ENCODE assay signal across 13 cellular contexts in genomic region chr2:96233880-96234316, GRCh38. TPM values are rescaled to one million over a fixed set of nuclear protein-coding genes. Genes with fewer than 3 reads are reported as not detected.
DNase-seq lines count a peak whose midpoint lies in the region; ATAC-seq, FAIRE-seq and TF ChIP-seq lines count a peak whose summit lies in the region.
"Had no signal": no experiment of that assay in that cellular context is flagged by ENCODE, and none has a peak within 500 bp of the region (broad histone marks: within the 10 kb centered on the region; RNA-seq: fewer than 3 reads in every experiment).

No MANE protein-coding gene starts in this region.

- ATAC-seq in GM21528 (IDR thresholded peaks at IDR 0.05; ENCODE audit: low FRiP score, unreplicated experiment) (peak; percentile 80), HG03432 (IDR thresholded peaks at IDR 0.05; ENCODE audit: unreplicated experiment) (peak; percentile 95), upper lobe of left lung (ENCODE audit: low FRiP score in 2 of 2) (no peak)
- ATAC-seq: heart left ventricle; natural killer cell treated with Interleukin-12 subunit alpha and Interleukin-12 subunit beta and Interleukin-15 and Interleukin-18, amount 100 ng/mL, for 72 hours had no signal

- no peak overlapping the region for H3K4me3 ChIP-seq in endothelial cell of umbilical vein (replicated peaks in 1 of 3; ENCODE audit: insufficient read depth in 1 of 3, low read depth in 1 of 3, low read length in 3 of 3)
- no peak overlapping the region for H3K4me3 ChIP-seq in tibial artery
- H3K4me3 ChIP-seq in upper lobe of left lung: no peak overlapping the region
- H3K4me3 ChIP-seq: heart left ventricle, PC-9 had no signal

- no TSS peak for BruUV-seq in endothelial cell of umbilical vein (replicated peaks; lab: Mats Ljungman, UMichigan)

- peak; percentile 58 for DNase-seq in GM18507 (ENCODE audit: extremely low spot score, insufficient read length, low read depth)
- no peak for DNase-seq in endothelial cell of umbilical vein (ENCODE audit: low read depth, low spot score)
- no peak for DNase-seq in NCI-H2196 (lab: John Stamatoyannopoulos, UW; ENCODE audit: unreplicated experiment)
- no peak for DNase-seq in tibial artery
- no peak for DNase-seq in NCI-H510A (lab: John Stamatoyannopoulos, UW)
- no peak for DNase-seq in upper lobe of left lung
- DNase-seq: EL, heart left ventricle, IMR-90, PC-9 had no signal

- no peak for TF ChIP-seq EP300 in upper lobe of left lung (IDR thresholded peaks at IDR 0.05)

- H3K36me3 ChIP-seq in endothelial cell of umbilical vein (ENCODE audit: control insufficient read depth in 2 of 2, extremely low read depth in 1 of 2, insufficient read depth in 2 of 2, low read length in 2 of 2) (no peaks in the 10 kb centered on the region), tibial artery (no peaks in the 10 kb centered on the region), upper lobe of left lung (no peaks in the 10 kb centered on the region)
- H3K36me3 ChIP-seq: heart left ventricle had no signal

- no peak overlapping the region for H3K4me2 ChIP-seq in endothelial cell of umbilical vein (ENCODE audit: insufficient read depth, low read length)
- H3K4me2 ChIP-seq: PC-9 had no signal

- H3K4me1 ChIP-seq in endothelial cell of umbilical vein (ENCODE audit: control insufficient read depth, extremely low read depth, insufficient read depth, low read length): no peaks in the 10 kb centered on the region
- no peaks in the 10 kb centered on the region for H3K4me1 ChIP-seq in tibial artery
- H3K4me1 ChIP-seq in upper lobe of left lung: no peaks in the 10 kb centered on the region

- TF ChIP-seq POLR2A in endothelial cell of umbilical vein (IDR thresholded peaks at IDR 0.05; ENCODE audit: low read depth, low read length) (no peak), upper lobe of left lung (IDR thresholded peaks at IDR 0.05) (no peak)

- intact Hi-C loops in endothelial cell of umbilical vein (cut with micrococcal nuclease): no loop called here
- intact Hi-C loops in tibial artery (cut with DNase I; ENCODE audit: low total_unique reads): no loop called here

- CTCF ChIA-PET in endothelial cell of umbilical vein (lab: Charles Lee): interaction anchor here (1.1 to 1.5 kb wide), 2 partner anchors 11 to 31 kb away, joined by 4 to 5 read pairs; no protein-coding TSS in a partner anchor

- H2AFZ ChIP-seq in endothelial cell of umbilical vein (ENCODE audit: low read depth, low read length): no peak overlapping the region
- H2AFZ ChIP-seq: PC-9 had no signal

- H3K27ac ChIP-seq in endothelial cell of umbilical vein (ENCODE audit: insufficient read depth, low read depth, low read length) (no peak overlapping the region), tibial artery (no peak overlapping the region), upper lobe of left lung (no peak overlapping the region)
- H3K27ac ChIP-seq: heart left ventricle, PC-9 had no signal

- H3K27me3 ChIP-seq in endothelial cell of umbilical vein (ENCODE audit: control insufficient read depth in 2 of 2, insufficient read depth in 2 of 2, low read length in 2 of 2): no peaks in the 10 kb centered on the region
- H3K27me3 ChIP-seq in tibial artery: no peaks in the 10 kb centered on the region
- H3K27me3 ChIP-seq in upper lobe of left lung: no peaks in the 10 kb centered on the region
- H3K27me3 ChIP-seq: heart left ventricle had no signal

- dilution Hi-C loops in endothelial cell of umbilical vein (cut with MboI; ENCODE audit: extremely low pct_ligation_motif_present, low sequenced_read_pairs): no loop called here

- POLR2A ChIA-PET in endothelial cell of umbilical vein (lab: Charles Lee): no interaction called here

- TF ChIP-seq CTCF in endothelial cell of umbilical vein (IDR thresholded peaks at IDR 0.05; ENCODE audit: extremely low read depth in 1 of 2, insufficient read depth in 1 of 2, low read depth in 1 of 2, low read length in 2 of 2) (no peak), tibial artery (IDR thresholded peaks at IDR 0.05) (no peak), upper lobe of left lung (IDR thresholded peaks at IDR 0.05) (no peak)

- FAIRE-seq in GM18507 (lab: Jason Lieb, UNC) (peak; percentile 88), endothelial cell of umbilical vein (lab: Jason Lieb, UNC) (peak; percentile 15)

- H3K9me3 ChIP-seq in endothelial cell of umbilical vein (replicated peaks; ENCODE audit: control insufficient read depth, insufficient read depth, low read length): no peaks in the 10 kb centered on the region
- no peaks in the 10 kb centered on the region for H3K9me3 ChIP-seq in tibial artery
- no peaks in the 10 kb centered on the region for H3K9me3 ChIP-seq in upper lobe of left lung
- H3K9me3 ChIP-seq: heart left ventricle had no signal

- no peaks in the 10 kb centered on the region for H3K79me2 ChIP-seq in endothelial cell of umbilical vein (ENCODE audit: control insufficient read depth, insufficient read depth, low read length)

- 79 to 82% methylated on average over 4 of the region's 4 CpGs for WGBS in upper lobe of left lung, 2 donors

- no peaks in the 10 kb centered on the region for H4K20me1 ChIP-seq in endothelial cell of umbilical vein (replicated peaks; ENCODE audit: control insufficient read depth, extremely low read depth, insufficient read depth, low read length)

- H3K9me1 ChIP-seq in endothelial cell of umbilical vein (replicated peaks; ENCODE audit: control insufficient read depth, extremely low read depth, insufficient read depth, low read length): no peaks in the 10 kb centered on the region

- H3K9ac ChIP-seq in endothelial cell of umbilical vein (replicated peaks; ENCODE audit: extremely low read depth, insufficient read depth, low read length): no peak overlapping the region

TF ChIP-seq in endothelial cell of umbilical vein, 7 proteins besides CTCF, POLR2A, EP300 and RAD21:
- TF ChIP-seq FOS (IDR thresholded peaks at IDR 0.05; ENCODE audit: borderline replicate concordance, insufficient read depth, low read length): no peak
- TF ChIP-seq JUN (IDR thresholded peaks at IDR 0.05; ENCODE audit: borderline replicate concordance, insufficient read depth, insufficient read length, low read depth): no peak
- no peak for TF ChIP-seq EZH2 (IDR thresholded peaks at IDR 0.05; ENCODE audit: borderline replicate concordance, low read depth, low read length, severe bottlenecking)
- TF ChIP-seq MAX (IDR thresholded peaks at IDR 0.05; ENCODE audit: insufficient read depth, insufficient read length): no peak
- no peak for TF ChIP-seq POLR2AphosphoS5 (IDR thresholded peaks at IDR 0.05; ENCODE audit: insufficient read depth, low read depth, low read length)
- TF ChIP-seq GATA2 (IDR thresholded peaks at IDR 0.05; ENCODE audit: insufficient read depth, insufficient read length, low read depth, low read length): no peak
- TF ChIP-seq MYC (IDR thresholded peaks at IDR 0.05; ENCODE audit: low read depth, low read length): no peak

RNA-seq across cellular contexts. Expression of gene STARD7, which starts 25.3 kb away (rescaled TPM):
- 107 and 132 TPM in 2 replicates for total RNA-seq in endothelial cell of umbilical vein
- polyA plus RNA-seq in endothelial cell of umbilical vein: 48.5 and 61.2 TPM in 2 replicates
- 52.0 and 52.6 TPM in 2 replicates for polyA plus RNA-seq in endothelial cell of umbilical vein (2011; cell fraction: cytosol; rRNA removed)
- 51.8 and 62.4 TPM in 2 replicates for polyA plus RNA-seq in endothelial cell of umbilical vein (2011; cell fraction: nucleus; rRNA removed)
- 78.9 and 93.4 TPM in 2 replicates for polyA plus RNA-seq in endothelial cell of umbilical vein (2012)
- polyA minus RNA-seq in endothelial cell of umbilical vein: 91.0 and 105 TPM in 2 replicates
- polyA minus RNA-seq in endothelial cell of umbilical vein (2011; cell fraction: cytosol; rRNA and poly(A)+ RNA removed): 80.0 TPM
- 51.1 and 56.5 TPM in 2 replicates for polyA minus RNA-seq in endothelial cell of umbilical vein (2011; cell fraction: nucleus; rRNA and poly(A)+ RNA removed)
- total RNA-seq in upper lobe of left lung: 100 to 1,000 TPM in 4 of 6 donors, 10 to 100 TPM in 2; 76.4 to 226 (median 166) TPM

RNA-seq across cellular contexts. Expression of gene TMEM127, which starts 31.9 kb away (rescaled TPM):
- total RNA-seq in endothelial cell of umbilical vein (41.5 and 48.4 TPM in 2 replicates), upper lobe of left lung (10 to 100 TPM; 21.0 to 75.8 (median 44.8) TPM)
- 75.7 and 94.0 TPM in 2 replicates for polyA plus RNA-seq in endothelial cell of umbilical vein
- polyA plus RNA-seq in endothelial cell of umbilical vein (2011; cell fraction: cytosol; rRNA removed): 34.4 and 37.7 TPM in 2 replicates
- polyA plus RNA-seq in endothelial cell of umbilical vein (2011; cell fraction: nucleus; rRNA removed): 19.7 and 23.1 TPM in 2 replicates
- polyA plus RNA-seq in endothelial cell of umbilical vein (2012): 36.8 and 38.3 TPM in 2 replicates
- polyA minus RNA-seq in endothelial cell of umbilical vein: 80.1 and 89.1 TPM in 2 replicates
- polyA minus RNA-seq in endothelial cell of umbilical vein (2011; cell fraction: cytosol; rRNA and poly(A)+ RNA removed): 13.4 TPM
- 17.0 and 20.1 TPM in 2 replicates for polyA minus RNA-seq in endothelial cell of umbilical vein (2011; cell fraction: nucleus; rRNA and poly(A)+ RNA removed)

RNA-seq across cellular contexts. Expression of gene CIAO1, which starts 32.1 kb away (rescaled TPM):
- total RNA-seq in endothelial cell of umbilical vein: 64.3 and 70.7 TPM in 2 replicates
- polyA plus RNA-seq in endothelial cell of umbilical vein: 119 and 120 TPM in 2 replicates
- 107 and 108 TPM in 2 replicates for polyA plus RNA-seq in endothelial cell of umbilical vein (2011; cell fraction: cytosol; rRNA removed)
- polyA plus RNA-seq in endothelial cell of umbilical vein (2011; cell fraction: nucleus; rRNA removed): 80.9 and 83.0 TPM in 2 replicates
- polyA plus RNA-seq in endothelial cell of umbilical vein (2012): 71.2 and 74.6 TPM in 2 replicates
- polyA minus RNA-seq in endothelial cell of umbilical vein: 113 TPM in 2 replicates
- 74.0 TPM for polyA minus RNA-seq in endothelial cell of umbilical vein (2011; cell fraction: cytosol; rRNA and poly(A)+ RNA removed)
- 28.6 and 28.9 TPM in 2 replicates for polyA minus RNA-seq in endothelial cell of umbilical vein (2011; cell fraction: nucleus; rRNA and poly(A)+ RNA removed)
- total RNA-seq in upper lobe of left lung: 100 to 1,000 TPM in 3 of 6 donors, 10 to 100 TPM in 3; 69.0 to 169 (median 91.0) TPM

Comparison
In these comparisons a context has a peak if more than half of its experiments do, and no peak if none do; other contexts are left out.
1. ATAC-seq: peak in GM21528 (single experiment) and HG03432 (single experiment); none in upper lobe of left lung (0 of 2).